In genomic region chr3:171967137-171967783, GRCh38 we compare ENCODE assay signal across 1 cellular context.
TF ChIP-seq lines count a peak whose summit lies in the region.

No MANE protein-coding gene starts in this region.

TF ChIP-seq in HepG2, 621 proteins besides CTCF, POLR2A, EP300 and RAD21 (continued from another document and continues in another):
- no peak for TF ChIP-seq LRRFIP1 (CRISPR knock-in tag; conservative IDR thresholded peaks at IDR 0.05)
- no peak for TF ChIP-seq ZNF670 (CRISPR knock-in tag; IDR thresholded peaks at IDR 0.05; ENCODE audit: borderline replicate concordance)
- no peak for TF ChIP-seq ZNF558 (CRISPR knock-in tag; IDR thresholded peaks at IDR 0.05; ENCODE audit: borderline replicate concordance)
- TF ChIP-seq GABPA (IDR thresholded peaks at IDR 0.05; ENCODE audit: low read depth, low read length): no peak
- peak; percentile 79 for TF ChIP-seq GABPA (CRISPR knock-in tag; IDR thresholded peaks at IDR 0.05; ENCODE audit: low read depth)
- TF ChIP-seq RFXAP (CRISPR knock-in tag; IDR thresholded peaks at IDR 0.05; ENCODE audit: borderline replicate concordance): no peak
- TF ChIP-seq ZNF768 (CRISPR knock-in tag; IDR thresholded peaks at IDR 0.05): no peak
- TF ChIP-seq REL (CRISPR knock-in tag; conservative IDR thresholded peaks at IDR 0.05): 0 out of 2 replicates have a peak, but pooled peaks have one; percentile 30
- TF ChIP-seq ZNF770 (CRISPR knock-in tag; IDR thresholded peaks at IDR 0.05): no peak
- peak; percentile 93 for TF ChIP-seq NFIC (IDR thresholded peaks at IDR 0.05; ENCODE audit: low read length)
- TF ChIP-seq MIXL1 (CRISPR knock-in tag; IDR thresholded peaks at IDR 0.05): peak; percentile 97
- no peak for TF ChIP-seq ARNT (IDR thresholded peaks at IDR 0.05)
- TF ChIP-seq TFDP2 (CRISPR knock-in tag; IDR thresholded peaks at IDR 0.05): peak; percentile 64
- no peak for TF ChIP-seq CENPT (CRISPR knock-in tag; IDR thresholded peaks at IDR 0.05; ENCODE audit: low read depth)
- peak; percentile 58 for TF ChIP-seq ZNF18 (CRISPR knock-in tag; IDR thresholded peaks at IDR 0.05; ENCODE audit: insufficient replicate concordance)
- TF ChIP-seq IKZF4 (CRISPR knock-in tag; IDR thresholded peaks at IDR 0.05; ENCODE audit: borderline replicate concordance, low read depth, not compliant biosample characterization): no peak
- no peak for TF ChIP-seq TRIM22 (IDR thresholded peaks at IDR 0.05)
- TF ChIP-seq GATAD1 (CRISPR knock-in tag; IDR thresholded peaks at IDR 0.05): no peak
- no peak for TF ChIP-seq STAT5B (CRISPR knock-in tag; IDR thresholded peaks at IDR 0.05)
- TF ChIP-seq BRCA1 (CRISPR knock-in tag; IDR thresholded peaks at IDR 0.05): no peak
- peak; percentile 81 for TF ChIP-seq HNF4A (CRISPR knock-in tag; IDR thresholded peaks at IDR 0.05)
- peak; percentile 74; the same call in 1 of the 2 replicates for TF ChIP-seq STAT6 (CRISPR knock-in tag; IDR thresholded peaks at IDR 0.05; ENCODE audit: borderline replicate concordance)
- no peak for TF ChIP-seq ZNF75D (CRISPR knock-in tag; IDR thresholded peaks at IDR 0.05; ENCODE audit: borderline replicate concordance)
- TF ChIP-seq ZNF496 (CRISPR knock-in tag; IDR thresholded peaks at IDR 0.05; ENCODE audit: insufficient replicate concordance): no peak
- TF ChIP-seq ZBTB25 (CRISPR knock-in tag; IDR thresholded peaks at IDR 0.05): peak; percentile 96
- peak; percentile 93; the same call in 1 of the 2 replicates for TF ChIP-seq ZNF710 (CRISPR knock-in tag; IDR thresholded peaks at IDR 0.05; ENCODE audit: borderline replicate concordance)
- peak; percentile 93 for TF ChIP-seq SOX5 (CRISPR knock-in tag; IDR thresholded peaks at IDR 0.05; ENCODE audit: borderline replicate concordance)
- TF ChIP-seq KDM5A (IDR thresholded peaks at IDR 0.05; ENCODE audit: borderline replicate concordance, low read length): no peak
- no peak for TF ChIP-seq CENPBD1 (CRISPR knock-in tag; IDR thresholded peaks at IDR 0.05; ENCODE audit: borderline replicate concordance, low read depth)
- TF ChIP-seq ZFY (CRISPR knock-in tag; IDR thresholded peaks at IDR 0.05): peak; percentile 54
- TF ChIP-seq ZNF747 (CRISPR knock-in tag; IDR thresholded peaks at IDR 0.05; ENCODE audit: borderline replicate concordance): no peak
- peak; percentile 63; the same call in 1 of the 2 replicates for TF ChIP-seq SOX13 (IDR thresholded peaks at IDR 0.05)
- TF ChIP-seq SOX13 (CRISPR knock-in tag; conservative IDR thresholded peaks at IDR 0.05 in 1 of 2, IDR thresholded peaks at IDR 0.05 in 1 of 2): peak in 1 of 2 experiments; percentile 93; a peak in 2 of 4 replicates
- no peak for TF ChIP-seq ZNF781 (CRISPR knock-in tag; IDR thresholded peaks at IDR 0.05; ENCODE audit: borderline replicate concordance, not compliant biosample characterization)
- TF ChIP-seq RFX1 (IDR thresholded peaks at IDR 0.05): no peak
- no peak for TF ChIP-seq NFE2L1 (CRISPR knock-in tag; IDR thresholded peaks at IDR 0.05; ENCODE audit: borderline replicate concordance)
- TF ChIP-seq ZNF235 (CRISPR knock-in tag; IDR thresholded peaks at IDR 0.05; ENCODE audit: borderline replicate concordance): no peak
- no peak for TF ChIP-seq POGK (CRISPR knock-in tag; conservative IDR thresholded peaks at IDR 0.05)
- no peak for TF ChIP-seq CREBL2 (CRISPR knock-in tag; IDR thresholded peaks at IDR 0.05; ENCODE audit: borderline replicate concordance)
- TF ChIP-seq ZMYM4 (CRISPR knock-in tag; IDR thresholded peaks at IDR 0.05): peak; percentile 94
- no peak for TF ChIP-seq MXD1 (CRISPR knock-in tag; IDR thresholded peaks at IDR 0.05)
- TF ChIP-seq KLF15 (CRISPR knock-in tag; IDR thresholded peaks at IDR 0.05; ENCODE audit: borderline replicate concordance): no peak
- TF ChIP-seq HNRNPH1 (optimal IDR thresholded peaks at IDR 0.05; ENCODE audit: low read depth, low read length): no peak
- no peak for TF ChIP-seq SMAD9 (CRISPR knock-in tag; IDR thresholded peaks at IDR 0.05)
- TF ChIP-seq RXRB (CRISPR knock-in tag; IDR thresholded peaks at IDR 0.05; ENCODE audit: borderline replicate concordance): peak; percentile 99
- TF ChIP-seq AKAP8 (CRISPR knock-in tag; IDR thresholded peaks at IDR 0.05): 0 out of 2 replicates have a peak, but pooled peaks have one; percentile 36
